Comparison of ENCODE assay signal across 8 cellular contexts in genomic region chr20:49276201-49276894, GRCh38. TPM values are rescaled to one million over a fixed set of nuclear protein-coding genes. Genes with fewer than 3 reads are reported as not detected.
A peak's percentile ranks its signal among the peaks of the same experiment; 100 is the strongest.
DNase-seq lines count a peak whose midpoint lies in the region; ATAC-seq and TF ChIP-seq lines count a peak whose summit lies in the region.

No MANE protein-coding gene starts in this region.

- H3K9ac ChIP-seq in rectal smooth muscle tissue (ENCODE audit: low read length) = no peak overlapping the region

- intact Hi-C loops in Right ventricle myocardium superior (cut with DNase I) (no loop called here), Right ventricle myocardium inferior (cut with DNase I) (no loop called here)

- no peaks in the 10 kb centered on the region for H3K27me3 ChIP-seq in rectal smooth muscle tissue (ENCODE audit: control insufficient read depth, insufficient read depth, low read length)

- DNase-seq in Right ventricle myocardium superior (peak; percentile 46), Right ventricle myocardium inferior (ENCODE audit: missing footprints) (no peak), NCI-H748 (lab: John Stamatoyannopoulos, UW; ENCODE audit: unreplicated experiment) (peak; percentile 73), fibroblast of the aortic adventitia (ENCODE audit: low read depth) (peak; percentile 68)
- DNase-seq in activated CD8-positive, alpha-beta memory T cell treated with anti-CD3 and anti-CD28 coated beads, Interleukin-2, amount 50 U/mL, for 4 hours = peak; percentile 56

- H3K4me1 ChIP-seq in rectal smooth muscle tissue (ENCODE audit: control insufficient read depth, insufficient read depth, low read length) = peaks cover 16% of the 10 kb centered on the region

- peak overlapping the region; percentile 97 for H3K4me3 ChIP-seq in fibroblast of the aortic adventitia (ENCODE audit: low read depth, low read length)
- H3K4me3 ChIP-seq in rectal smooth muscle tissue (ENCODE audit: low read length) = peak overlapping the region; percentile 99

- no peak for TF ChIP-seq CTCF in fibroblast of the aortic adventitia (IDR thresholded peaks at IDR 0.05; ENCODE audit: insufficient read depth, low read length)

- ATAC-seq in Right ventricle myocardium superior (ENCODE audit: poor library complexity) (no peak), Right ventricle myocardium inferior (no peak), HG03280 (IDR thresholded peaks at IDR 0.05; ENCODE audit: unreplicated experiment) (no peak), HG03521 (IDR thresholded peaks at IDR 0.05; ENCODE audit: unreplicated experiment) (no peak)

- H3K27ac ChIP-seq in rectal smooth muscle tissue (ENCODE audit: low read depth, low read length) = peak overlapping the region; percentile 91

- H3K36me3 ChIP-seq in rectal smooth muscle tissue (ENCODE audit: control insufficient read depth, insufficient read depth, low read length) = peaks cover 22% of the 10 kb centered on the region

RNA-seq across cellular contexts. Expression of gene ZNFX1, which starts 1.5 kb away (rescaled TPM):
- total RNA-seq in Right ventricle myocardium superior (19.8 TPM), Right ventricle myocardium inferior (21.0 TPM), fibroblast of the aortic adventitia (ENCODE audit: low replicate concordance) (41.5 and 54.5 TPM in 2 replicates)

RNA-seq across cellular contexts. Expression of gene DDX27, which starts 57.1 kb away (rescaled TPM):
- total RNA-seq in Right ventricle myocardium superior (12.2 TPM), Right ventricle myocardium inferior (15.8 TPM), fibroblast of the aortic adventitia (ENCODE audit: low replicate concordance) (29.3 and 42.8 TPM in 2 replicates)
